ENCODE assay signal across 1 cellular context in the genomic region with DNA sequence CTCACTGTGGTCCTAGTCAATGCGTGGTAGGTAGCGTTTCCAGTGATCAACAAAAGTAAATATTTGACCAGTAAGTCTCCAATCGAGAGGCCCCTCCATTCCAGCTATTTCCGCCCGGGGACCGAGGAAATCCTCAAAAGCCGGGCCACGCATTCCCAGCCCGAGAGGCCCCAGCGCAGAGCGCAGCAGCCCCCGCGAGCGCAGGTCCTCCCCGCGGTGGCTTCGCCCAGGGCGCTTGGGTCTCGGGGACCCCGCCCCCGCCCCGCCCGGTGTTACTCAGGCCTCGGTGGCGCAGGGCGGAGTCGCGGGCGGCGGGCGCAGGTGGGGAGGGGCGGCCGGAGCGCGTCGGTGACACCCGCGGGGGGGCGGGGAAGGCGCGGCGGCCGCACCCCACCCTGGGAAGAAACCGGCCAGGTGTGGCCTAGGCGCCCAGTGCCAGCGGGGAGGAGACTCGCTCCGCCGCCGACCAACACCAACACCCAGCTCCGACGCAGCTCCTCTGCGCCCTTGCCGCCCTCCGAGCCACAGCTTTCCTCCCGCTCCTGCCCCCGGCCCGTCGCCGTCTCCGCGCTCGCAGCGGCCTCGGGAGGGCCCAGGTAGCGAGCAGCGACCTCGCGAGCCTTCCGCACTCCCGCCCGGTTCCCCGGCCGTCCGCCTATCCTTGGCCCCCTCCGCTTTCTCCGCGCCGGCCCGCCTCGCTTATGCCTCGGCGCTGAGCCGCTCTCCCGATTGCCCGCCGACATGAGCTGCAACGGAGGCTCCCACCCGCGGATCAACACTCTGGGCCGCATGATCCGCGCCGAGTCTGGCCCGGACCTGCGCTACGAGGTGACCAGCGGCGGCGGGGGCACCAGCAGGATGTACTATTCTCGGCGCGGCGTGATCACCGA.
TF ChIP-seq lines count a peak whose summit lies in the region.

A gene with protein sequence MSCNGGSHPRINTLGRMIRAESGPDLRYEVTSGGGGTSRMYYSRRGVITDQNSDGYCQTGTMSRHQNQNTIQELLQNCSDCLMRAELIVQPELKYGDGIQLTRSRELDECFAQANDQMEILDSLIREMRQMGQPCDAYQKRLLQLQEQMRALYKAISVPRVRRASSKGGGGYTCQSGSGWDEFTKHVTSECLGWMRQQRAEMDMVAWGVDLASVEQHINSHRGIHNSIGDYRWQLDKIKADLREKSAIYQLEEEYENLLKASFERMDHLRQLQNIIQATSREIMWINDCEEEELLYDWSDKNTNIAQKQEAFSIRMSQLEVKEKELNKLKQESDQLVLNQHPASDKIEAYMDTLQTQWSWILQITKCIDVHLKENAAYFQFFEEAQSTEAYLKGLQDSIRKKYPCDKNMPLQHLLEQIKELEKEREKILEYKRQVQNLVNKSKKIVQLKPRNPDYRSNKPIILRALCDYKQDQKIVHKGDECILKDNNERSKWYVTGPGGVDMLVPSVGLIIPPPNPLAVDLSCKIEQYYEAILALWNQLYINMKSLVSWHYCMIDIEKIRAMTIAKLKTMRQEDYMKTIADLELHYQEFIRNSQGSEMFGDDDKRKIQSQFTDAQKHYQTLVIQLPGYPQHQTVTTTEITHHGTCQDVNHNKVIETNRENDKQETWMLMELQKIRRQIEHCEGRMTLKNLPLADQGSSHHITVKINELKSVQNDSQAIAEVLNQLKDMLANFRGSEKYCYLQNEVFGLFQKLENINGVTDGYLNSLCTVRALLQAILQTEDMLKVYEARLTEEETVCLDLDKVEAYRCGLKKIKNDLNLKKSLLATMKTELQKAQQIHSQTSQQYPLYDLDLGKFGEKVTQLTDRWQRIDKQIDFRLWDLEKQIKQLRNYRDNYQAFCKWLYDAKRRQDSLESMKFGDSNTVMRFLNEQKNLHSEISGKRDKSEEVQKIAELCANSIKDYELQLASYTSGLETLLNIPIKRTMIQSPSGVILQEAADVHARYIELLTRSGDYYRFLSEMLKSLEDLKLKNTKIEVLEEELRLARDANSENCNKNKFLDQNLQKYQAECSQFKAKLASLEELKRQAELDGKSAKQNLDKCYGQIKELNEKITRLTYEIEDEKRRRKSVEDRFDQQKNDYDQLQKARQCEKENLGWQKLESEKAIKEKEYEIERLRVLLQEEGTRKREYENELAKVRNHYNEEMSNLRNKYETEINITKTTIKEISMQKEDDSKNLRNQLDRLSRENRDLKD (N-terminal part only) (plus strand): TSS at position 497 of the 890 bp plus-strand sequence. CDS start 245 bp downstream, at position 742.

TF ChIP-seq in HepG2, 621 proteins besides CTCF, POLR2A, EP300 and RAD21 (continued from another document):
- TF ChIP-seq GABPA (IDR thresholded peaks at IDR 0.05; ENCODE audit: low read depth, low read length) (no peak), GABPA (CRISPR knock-in tag; IDR thresholded peaks at IDR 0.05; ENCODE audit: low read depth) (peak; percentile 78), ZFP41 (CRISPR knock-in tag; IDR thresholded peaks at IDR 0.05; ENCODE audit: borderline replicate concordance) (no peak), PAWR (CRISPR knock-in tag; IDR thresholded peaks at IDR 0.05; ENCODE audit: borderline replicate concordance) (no peak), TOE1 (CRISPR knock-in tag; IDR thresholded peaks at IDR 0.05) (peak; percentile 61; the same call in 1 of the 2 replicates), CREM (IDR thresholded peaks at IDR 0.05) (peak; percentile 73), CREM (CRISPR knock-in tag; IDR thresholded peaks at IDR 0.05) (no peak), ZNF431 (CRISPR knock-in tag; IDR thresholded peaks at IDR 0.05; ENCODE audit: borderline replicate concordance, low read depth) (peak; percentile 36), ZSCAN29 (CRISPR knock-in tag; conservative IDR thresholded peaks at IDR 0.05) (peak; percentile 15; the same call in 1 of the 2 replicates), ZSCAN9 (CRISPR knock-in tag; IDR thresholded peaks at IDR 0.05; ENCODE audit: borderline replicate concordance) (peak; percentile 92), SP140L (CRISPR knock-in tag; IDR thresholded peaks at IDR 0.05; ENCODE audit: borderline replicate concordance) (no peak), ZNF205 (CRISPR knock-in tag; IDR thresholded peaks at IDR 0.05) (0 out of 2 replicates have a peak, but pooled peaks have one; percentile 70), MXI1 (IDR thresholded peaks at IDR 0.05; ENCODE audit: borderline replicate concordance, low read depth, low read length) (peak; percentile 60; the same call in 2 of the 3 replicates), MBNL3 (CRISPR knock-in tag; conservative IDR thresholded peaks at IDR 0.05) (no peak), HNRNPK (IDR thresholded peaks at IDR 0.05; ENCODE audit: low read depth, low read length, poor library complexity, severe bottlenecking) (peak; percentile 68), JUN (CRISPR knock-in tag; IDR thresholded peaks at IDR 0.05) (no peak), ARNT2 (CRISPR knock-in tag; IDR thresholded peaks at IDR 0.05; ENCODE audit: low read depth) (peak; percentile 97), ELF3 (CRISPR knock-in tag; IDR thresholded peaks at IDR 0.05) (peak; percentile 97), STAT5B (CRISPR knock-in tag; IDR thresholded peaks at IDR 0.05) (no peak; the same call in 1 of the 2 replicates), ZNF33B (CRISPR knock-in tag; IDR thresholded peaks at IDR 0.05) (no peak; the same call in 1 of the 2 replicates), ARID2 (CRISPR knock-in tag; IDR thresholded peaks at IDR 0.05; ENCODE audit: borderline replicate concordance) (peak; percentile 34; the same call in 1 of the 2 replicates), AKAP8 (CRISPR knock-in tag; IDR thresholded peaks at IDR 0.05) (peak; percentile 98), ZNF776 (CRISPR knock-in tag; IDR thresholded peaks at IDR 0.05) (peak; percentile 30; the same call in 1 of the 2 replicates), HNRNPL (IDR thresholded peaks at IDR 0.05; ENCODE audit: low read depth, low read length) (no peak)
- TF ChIP-seq, protein P1, sequence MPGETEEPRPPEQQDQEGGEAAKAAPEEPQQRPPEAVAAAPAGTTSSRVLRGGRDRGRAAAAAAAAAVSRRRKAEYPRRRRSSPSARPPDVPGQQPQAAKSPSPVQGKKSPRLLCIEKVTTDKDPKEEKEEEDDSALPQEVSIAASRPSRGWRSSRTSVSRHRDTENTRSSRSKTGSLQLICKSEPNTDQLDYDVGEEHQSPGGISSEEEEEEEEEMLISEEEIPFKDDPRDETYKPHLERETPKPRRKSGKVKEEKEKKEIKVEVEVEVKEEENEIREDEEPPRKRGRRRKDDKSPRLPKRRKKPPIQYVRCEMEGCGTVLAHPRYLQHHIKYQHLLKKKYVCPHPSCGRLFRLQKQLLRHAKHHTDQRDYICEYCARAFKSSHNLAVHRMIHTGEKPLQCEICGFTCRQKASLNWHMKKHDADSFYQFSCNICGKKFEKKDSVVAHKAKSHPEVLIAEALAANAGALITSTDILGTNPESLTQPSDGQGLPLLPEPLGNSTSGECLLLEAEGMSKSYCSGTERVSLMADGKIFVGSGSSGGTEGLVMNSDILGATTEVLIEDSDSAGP (CRISPR knock-in tag; IDR thresholded peaks at IDR 0.05; ENCODE audit: borderline replicate concordance): peak; percentile 93
- TF ChIP-seq, protein P2, sequence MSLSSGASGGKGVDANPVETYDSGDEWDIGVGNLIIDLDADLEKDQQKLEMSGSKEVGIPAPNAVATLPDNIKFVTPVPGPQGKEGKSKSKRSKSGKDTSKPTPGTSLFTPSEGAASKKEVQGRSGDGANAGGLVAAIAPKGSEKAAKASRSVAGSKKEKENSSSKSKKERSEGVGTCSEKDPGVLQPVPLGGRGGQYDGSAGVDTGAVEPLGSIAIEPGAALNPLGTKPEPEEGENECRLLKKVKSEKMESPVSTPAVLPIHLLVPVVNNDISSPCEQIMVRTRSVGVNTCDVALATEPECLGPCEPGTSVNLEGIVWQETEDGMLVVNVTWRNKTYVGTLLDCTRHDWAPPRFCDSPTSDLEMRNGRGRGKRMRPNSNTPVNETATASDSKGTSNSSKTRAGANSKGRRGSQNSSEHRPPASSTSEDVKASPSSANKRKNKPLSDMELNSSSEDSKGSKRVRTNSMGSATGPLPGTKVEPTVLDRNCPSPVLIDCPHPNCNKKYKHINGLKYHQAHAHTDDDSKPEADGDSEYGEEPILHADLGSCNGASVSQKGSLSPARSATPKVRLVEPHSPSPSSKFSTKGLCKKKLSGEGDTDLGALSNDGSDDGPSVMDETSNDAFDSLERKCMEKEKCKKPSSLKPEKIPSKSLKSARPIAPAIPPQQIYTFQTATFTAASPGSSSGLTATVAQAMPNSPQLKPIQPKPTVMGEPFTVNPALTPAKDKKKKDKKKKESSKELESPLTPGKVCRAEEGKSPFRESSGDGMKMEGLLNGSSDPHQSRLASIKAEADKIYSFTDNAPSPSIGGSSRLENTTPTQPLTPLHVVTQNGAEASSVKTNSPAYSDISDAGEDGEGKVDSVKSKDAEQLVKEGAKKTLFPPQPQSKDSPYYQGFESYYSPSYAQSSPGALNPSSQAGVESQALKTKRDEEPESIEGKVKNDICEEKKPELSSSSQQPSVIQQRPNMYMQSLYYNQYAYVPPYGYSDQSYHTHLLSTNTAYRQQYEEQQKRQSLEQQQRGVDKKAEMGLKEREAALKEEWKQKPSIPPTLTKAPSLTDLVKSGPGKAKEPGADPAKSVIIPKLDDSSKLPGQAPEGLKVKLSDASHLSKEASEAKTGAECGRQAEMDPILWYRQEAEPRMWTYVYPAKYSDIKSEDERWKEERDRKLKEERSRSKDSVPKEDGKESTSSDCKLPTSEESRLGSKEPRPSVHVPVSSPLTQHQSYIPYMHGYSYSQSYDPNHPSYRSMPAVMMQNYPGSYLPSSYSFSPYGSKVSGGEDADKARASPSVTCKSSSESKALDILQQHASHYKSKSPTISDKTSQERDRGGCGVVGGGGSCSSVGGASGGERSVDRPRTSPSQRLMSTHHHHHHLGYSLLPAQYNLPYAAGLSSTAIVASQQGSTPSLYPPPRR (CRISPR knock-in tag; IDR thresholded peaks at IDR 0.05; ENCODE audit: borderline replicate concordance): peak; percentile 93
- TF ChIP-seq, protein P3, sequence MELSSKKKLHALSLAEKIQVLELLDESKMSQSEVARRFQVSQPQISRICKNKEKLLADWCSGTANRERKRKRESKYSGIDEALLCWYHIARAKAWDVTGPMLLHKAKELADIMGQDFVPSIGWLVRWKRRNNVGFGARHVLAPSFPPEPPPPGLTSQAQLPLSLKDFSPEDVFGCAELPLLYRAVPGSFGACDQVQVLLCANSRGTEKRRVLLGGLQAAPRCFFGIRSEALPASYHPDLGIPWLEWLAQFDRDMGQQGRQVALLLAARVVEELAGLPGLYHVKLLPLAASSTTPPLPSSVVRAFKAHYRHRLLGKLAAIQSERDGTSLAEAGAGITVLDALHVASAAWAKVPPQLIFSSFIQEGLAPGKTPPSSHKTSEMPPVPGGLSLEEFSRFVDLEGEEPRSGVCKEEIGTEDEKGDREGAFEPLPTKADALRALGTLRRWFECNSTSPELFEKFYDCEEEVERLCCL (CRISPR knock-in tag; IDR thresholded peaks at IDR 0.05; ENCODE audit: borderline replicate concordance): no peak; the same call in 1 of the 2 replicates
- TF ChIP-seq, protein P4, sequence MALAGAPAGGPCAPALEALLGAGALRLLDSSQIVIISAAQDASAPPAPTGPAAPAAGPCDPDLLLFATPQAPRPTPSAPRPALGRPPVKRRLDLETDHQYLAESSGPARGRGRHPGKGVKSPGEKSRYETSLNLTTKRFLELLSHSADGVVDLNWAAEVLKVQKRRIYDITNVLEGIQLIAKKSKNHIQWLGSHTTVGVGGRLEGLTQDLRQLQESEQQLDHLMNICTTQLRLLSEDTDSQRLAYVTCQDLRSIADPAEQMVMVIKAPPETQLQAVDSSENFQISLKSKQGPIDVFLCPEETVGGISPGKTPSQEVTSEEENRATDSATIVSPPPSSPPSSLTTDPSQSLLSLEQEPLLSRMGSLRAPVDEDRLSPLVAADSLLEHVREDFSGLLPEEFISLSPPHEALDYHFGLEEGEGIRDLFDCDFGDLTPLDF (CRISPR knock-in tag; IDR thresholded peaks at IDR 0.05): peak; percentile 32
- TF ChIP-seq, protein P5, sequence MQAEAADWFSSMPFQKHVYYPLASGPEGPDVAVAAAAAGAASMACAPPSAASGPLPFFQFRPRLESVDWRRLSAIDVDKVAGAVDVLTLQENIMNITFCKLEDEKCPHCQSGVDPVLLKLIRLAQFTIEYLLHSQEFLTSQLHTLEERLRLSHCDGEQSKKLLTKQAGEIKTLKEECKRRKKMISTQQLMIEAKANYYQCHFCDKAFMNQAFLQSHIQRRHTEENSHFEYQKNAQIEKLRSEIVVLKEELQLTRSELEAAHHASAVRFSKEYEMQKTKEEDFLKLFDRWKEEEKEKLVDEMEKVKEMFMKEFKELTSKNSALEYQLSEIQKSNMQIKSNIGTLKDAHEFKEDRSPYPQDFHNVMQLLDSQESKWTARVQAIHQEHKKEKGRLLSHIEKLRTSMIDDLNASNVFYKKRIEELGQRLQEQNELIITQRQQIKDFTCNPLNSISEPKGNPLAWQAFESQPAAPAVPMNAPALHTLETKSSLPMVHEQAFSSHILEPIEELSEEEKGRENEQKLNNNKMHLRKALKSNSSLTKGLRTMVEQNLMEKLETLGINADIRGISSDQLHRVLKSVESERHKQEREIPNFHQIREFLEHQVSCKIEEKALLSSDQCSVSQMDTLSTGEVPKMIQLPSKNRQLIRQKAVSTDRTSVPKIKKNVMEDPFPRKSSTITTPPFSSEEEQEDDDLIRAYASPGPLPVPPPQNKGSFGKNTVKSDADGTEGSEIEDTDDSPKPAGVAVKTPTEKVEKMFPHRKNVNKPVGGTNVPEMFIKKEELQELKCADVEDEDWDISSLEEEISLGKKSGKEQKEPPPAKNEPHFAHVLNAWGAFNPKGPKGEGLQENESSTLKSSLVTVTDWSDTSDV (CRISPR knock-in tag; IDR thresholded peaks at IDR 0.05): peak; percentile 92; the same call in 1 of the 2 replicates
- TF ChIP-seq, protein P6, sequence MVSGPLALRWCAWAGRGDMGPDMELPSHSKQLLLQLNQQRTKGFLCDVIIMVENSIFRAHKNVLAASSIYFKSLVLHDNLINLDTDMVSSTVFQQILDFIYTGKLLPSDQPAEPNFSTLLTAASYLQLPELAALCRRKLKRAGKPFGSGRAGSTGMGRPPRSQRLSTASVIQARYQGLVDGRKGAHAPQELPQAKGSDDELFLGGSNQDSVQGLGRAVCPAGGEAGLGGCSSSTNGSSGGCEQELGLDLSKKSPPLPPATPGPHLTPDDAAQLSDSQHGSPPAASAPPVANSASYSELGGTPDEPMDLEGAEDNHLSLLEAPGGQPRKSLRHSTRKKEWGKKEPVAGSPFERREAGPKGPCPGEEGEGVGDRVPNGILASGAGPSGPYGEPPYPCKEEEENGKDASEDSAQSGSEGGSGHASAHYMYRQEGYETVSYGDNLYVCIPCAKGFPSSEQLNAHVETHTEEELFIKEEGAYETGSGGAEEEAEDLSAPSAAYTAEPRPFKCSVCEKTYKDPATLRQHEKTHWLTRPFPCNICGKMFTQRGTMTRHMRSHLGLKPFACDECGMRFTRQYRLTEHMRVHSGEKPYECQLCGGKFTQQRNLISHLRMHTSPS (CRISPR knock-in tag; IDR thresholded peaks at IDR 0.05; ENCODE audit: low read depth): peak; percentile 73; the same call in 1 of the 2 replicates
TF ChIP-seq in HepG2: peak in this region for 382.
